Comparison of ENCODE assay signal across 9 cellular contexts in the genomic region with DNA sequence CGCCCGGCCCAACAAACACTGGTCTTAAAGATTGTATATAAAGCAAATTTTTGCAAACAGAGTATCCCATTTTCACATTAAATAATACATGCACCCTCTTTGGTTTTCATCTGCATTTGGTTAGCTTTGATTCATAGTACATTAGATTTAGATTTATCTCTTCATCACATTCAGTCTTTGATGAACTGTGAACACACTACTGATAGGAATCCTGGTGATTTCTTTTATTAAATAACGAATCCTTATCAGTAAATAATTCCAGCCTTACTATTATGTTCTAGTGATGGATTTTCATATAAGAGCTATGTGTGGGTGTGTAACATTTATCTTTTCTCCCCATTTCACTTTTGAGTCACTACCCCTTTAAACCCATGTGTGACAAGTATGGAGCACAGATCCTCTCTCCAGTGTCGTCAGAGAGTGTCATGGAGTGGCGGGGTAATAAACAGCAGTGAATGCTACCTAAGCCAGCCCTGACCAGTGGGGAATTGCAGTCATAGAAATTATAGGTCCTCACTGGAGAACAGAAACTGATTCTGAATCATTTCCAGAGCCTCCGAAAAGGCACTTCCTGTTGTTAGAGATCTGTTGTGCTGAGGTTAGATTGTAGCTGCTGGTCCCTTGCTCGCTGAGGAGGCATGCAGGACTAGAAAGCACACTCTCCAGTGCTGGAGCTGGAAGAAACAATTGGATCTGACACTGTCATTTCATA.
A peak's percentile ranks its signal among the peaks of the same experiment; 100 is the strongest.
DNase-seq lines count a peak whose midpoint lies in the region; ATAC-seq lines count a peak whose summit lies in the region.
"Had no signal": no experiment of that assay in that cellular context is flagged by ENCODE, and none has a peak within 500 bp of the region (broad histone marks: within the 10 kb centered on the region; RNA-seq: fewer than 3 reads in every experiment).

No MANE protein-coding gene starts in this region.

- ATAC-seq in GM21360 (IDR thresholded peaks at IDR 0.05; ENCODE audit: unreplicated experiment) (peak; percentile 86), HG03460 (IDR thresholded peaks at IDR 0.05; ENCODE audit: unreplicated experiment) (peak; percentile 83)
- peak; percentile 77 for ATAC-seq in stimulated activated effector memory CD8-positive, alpha-beta T cell treated with anti-CD3 and anti-CD28 coated beads, Interleukin-12 subunit alpha, Interleukin-12 subunit beta, amount 100 ng/mL, for 72 hours

- peaks cover 12% of the 10 kb centered on the region for H3K4me1 Mint-ChIP-seq in stimulated activated effector memory CD8-positive, alpha-beta T cell treated with anti-CD3 and anti-CD28 coated beads, Interleukin-12 subunit alpha, Interleukin-12 subunit beta, amount 100 ng/mL, for 72 hours

- H3K4me3 Mint-ChIP-seq in stimulated activated effector memory CD8-positive, alpha-beta T cell treated with anti-CD3 and anti-CD28 coated beads, Interleukin-12 subunit alpha, Interleukin-12 subunit beta, amount 100 ng/mL, for 72 hours, result no peak overlapping the region

- H3K9me3 Mint-ChIP-seq in stimulated activated effector memory CD8-positive, alpha-beta T cell treated with anti-CD3 and anti-CD28 coated beads, Interleukin-12 subunit alpha, Interleukin-12 subunit beta, amount 100 ng/mL, for 72 hours, result no peaks in the 10 kb centered on the region

- peak; percentile 43 for DNase-seq in amniotic epithelial cell (ENCODE audit: low read depth)
- DNase-seq in stimulated activated effector memory CD8-positive, alpha-beta T cell treated with anti-CD3 and anti-CD28 coated beads, Interleukin-12 subunit alpha, Interleukin-12 subunit beta, amount 100 ng/mL, for 72 hours (ENCODE audit: low spot score in 2 of 2), result no peak
- DNase-seq in NCI-H526 (lab: John Stamatoyannopoulos, UW), result no peak
- no peak for DNase-seq in COLO829 (ENCODE audit: low spot score)
- DNase-seq in cerebellar cortex (ENCODE audit: low spot score), result no peak

- H3K4me3 ChIP-seq in GM08714 (ENCODE audit: low read length), result peak overlapping the region; percentile 19; the same call in 1 of the 2 replicates
- H3K4me3 ChIP-seq: SK-N-MC had no signal

- H3K27ac Mint-ChIP-seq in stimulated activated effector memory CD8-positive, alpha-beta T cell treated with anti-CD3 and anti-CD28 coated beads, Interleukin-12 subunit alpha, Interleukin-12 subunit beta, amount 100 ng/mL, for 72 hours, result no peak overlapping the region

- H3K36me3 Mint-ChIP-seq in stimulated activated effector memory CD8-positive, alpha-beta T cell treated with anti-CD3 and anti-CD28 coated beads, Interleukin-12 subunit alpha, Interleukin-12 subunit beta, amount 100 ng/mL, for 72 hours, result no peaks in the 10 kb centered on the region
